20 cellular contexts compared by ENCODE assay signal in the genomic region with DNA sequence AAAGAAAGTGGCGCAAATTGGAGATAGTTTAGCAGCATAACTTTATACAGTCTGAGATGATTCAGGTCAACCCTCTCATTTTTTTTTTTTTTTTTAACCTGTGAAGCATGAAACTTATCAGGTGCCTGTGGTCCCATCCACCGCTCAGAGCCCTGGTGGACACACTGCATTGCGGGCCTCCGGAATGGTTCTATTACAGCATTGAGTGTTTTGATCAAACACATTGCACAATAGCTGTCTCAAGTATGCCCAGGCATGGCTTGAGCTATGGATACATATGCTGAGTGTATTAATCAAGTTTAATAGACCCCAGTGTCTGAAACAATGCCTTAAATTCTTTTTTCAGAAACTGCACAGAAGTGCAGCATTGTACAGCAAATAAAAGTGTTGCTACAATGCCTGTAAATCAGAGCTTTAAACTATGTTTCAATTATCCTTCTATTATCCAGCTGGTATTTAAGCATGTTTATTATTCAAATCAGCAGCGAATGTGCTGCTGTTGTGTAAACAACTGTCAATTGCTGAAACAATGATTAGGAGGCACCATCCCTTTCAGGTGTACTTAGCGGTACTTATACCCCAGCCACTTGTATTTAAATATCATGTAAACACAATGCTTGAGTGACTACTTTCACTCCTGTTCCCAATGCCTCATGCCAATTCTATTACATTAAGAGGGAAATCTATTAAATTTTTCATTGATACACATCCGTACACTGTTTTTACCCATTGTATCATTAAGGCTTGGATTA.
A peak's percentile ranks its signal among the peaks of the same experiment; 100 is the strongest.
DNase-seq lines count a peak whose midpoint lies in the region; TF ChIP-seq lines count a peak whose summit lies in the region.
"Had no signal": no experiment of that assay in that cellular context is flagged by ENCODE, and none has a peak within 500 bp of the region (broad histone marks: within the 10 kb centered on the region; RNA-seq: fewer than 3 reads in every experiment).

No MANE protein-coding gene starts in this region.

- no peak for TF ChIP-seq CTCF in GM10266 (IDR thresholded peaks at IDR 0.05; ENCODE audit: control insufficient read depth, insufficient read depth, low read depth, missing control alignments)

- H3K4me3 ChIP-seq in iPS-20b (ENCODE audit: low read length), result peak overlapping the region; percentile 36
- no peak overlapping the region for H3K4me3 ChIP-seq in effector memory CD4-positive, alpha-beta T cell (ENCODE audit: insufficient read depth, low read depth, low read length, poor library complexity, severe bottlenecking)
- H3K4me3 ChIP-seq: gastroesophageal sphincter, pancreas, vagina had no signal

- H3K27me3 ChIP-seq in iPS-20b (ENCODE audit: insufficient read depth, low read length), result no peaks in the 10 kb centered on the region; the same call in 1 of the 2 replicates
- no peaks in the 10 kb centered on the region for H3K27me3 ChIP-seq in effector memory CD4-positive, alpha-beta T cell (replicated peaks; ENCODE audit: control insufficient read depth, insufficient read depth, low read length, poor library complexity, severe bottlenecking)
- H3K27me3 ChIP-seq: gastroesophageal sphincter, pancreas, vagina had no signal

- H3K27ac ChIP-seq in iPS-20b (ENCODE audit: low read length), result no peak overlapping the region
- H3K27ac ChIP-seq in effector memory CD4-positive, alpha-beta T cell (ENCODE audit: insufficient read depth, low read length, poor library complexity, severe bottlenecking), result no peak overlapping the region
- H3K27ac ChIP-seq: C4-2B, gastroesophageal sphincter, pancreas, vagina had no signal

- DNase-seq in DMS53 treated with DMSO at 0.1 percent for 48 hours (lab: John Stamatoyannopoulos, UW; ENCODE audit: unreplicated experiment) (peak; percentile 31), NCI-H1436 (lab: John Stamatoyannopoulos, UW) (peak; percentile 91), NCI-H526 (lab: John Stamatoyannopoulos, UW) (peak; percentile 4 to 29), cardiac septum (ENCODE audit: low spot score) (no peak), GM10266 (ENCODE audit: extremely low spot score) (no peak)
- DNase-seq in stimulated activated CD4-positive, alpha-beta T cell treated with anti-CD3 and anti-CD28 coated beads, Interleukin-12 subunit alpha, Interleukin-12 subunit beta, amount 100 ng/mL, for 4 hours, result no peak
- DNase-seq in effector memory CD4-positive, alpha-beta T cell, result no peak
- DNase-seq: ACHN; activated CD4-positive, alpha-beta T cell treated with anti-CD3 and anti-CD28 coated beads for 1 hour; DMS79; GOT3; Kasumi-1; NCI-H1048; substantia nigra; T1000 had no signal

- intact Hi-C loops in cardiac septum (cut with DNase I), result no loop called here

- no peak overlapping the region for H3K9ac ChIP-seq in iPS-20b (ENCODE audit: low read depth, low read length)

- H3K9me3 ChIP-seq in iPS-20b (ENCODE audit: insufficient read depth, low read depth, low read length), result no peaks in the 10 kb centered on the region
- no peaks in the 10 kb centered on the region for H3K9me3 ChIP-seq in effector memory CD4-positive, alpha-beta T cell (ENCODE audit: control insufficient read depth, low read length)
- H3K9me3 ChIP-seq: pancreas, vagina had no signal

- H3K36me3 ChIP-seq in iPS-20b (ENCODE audit: insufficient read depth, low read depth, low read length), result no peaks in the 10 kb centered on the region
- no peaks in the 10 kb centered on the region for H3K36me3 ChIP-seq in effector memory CD4-positive, alpha-beta T cell (ENCODE audit: control insufficient read depth, insufficient read depth, low read length)
- H3K36me3 ChIP-seq: gastroesophageal sphincter, pancreas, vagina had no signal

- peaks cover 17% of the 10 kb centered on the region for H3K4me1 ChIP-seq in iPS-20b (ENCODE audit: insufficient read depth, low read length)
- no peaks in the 10 kb centered on the region for H3K4me1 ChIP-seq in effector memory CD4-positive, alpha-beta T cell (ENCODE audit: control insufficient read depth, insufficient read depth, low read length, poor library complexity, severe bottlenecking)
- H3K4me1 ChIP-seq: gastroesophageal sphincter, pancreas, vagina had no signal

Comparison
In these comparisons a context has a peak if more than half of its experiments do, and no peak if none do; other contexts are left out.
1. DNase-seq: peak in DMS53 treated with DMSO at 0.1 percent for 48 hours (single experiment), NCI-H1436 (single experiment) and NCI-H526 (2 of 2); none in stimulated activated CD4-positive, alpha-beta T cell treated with anti-CD3 and anti-CD28 coated beads, Interleukin-12 subunit alpha, Interleukin-12 subunit beta, amount 100 ng/mL, for 4 hours (single experiment), effector memory CD4-positive, alpha-beta T cell (0 of 3), cardiac septum (single experiment) and GM10266 (single experiment).